In the genomic region with DNA sequence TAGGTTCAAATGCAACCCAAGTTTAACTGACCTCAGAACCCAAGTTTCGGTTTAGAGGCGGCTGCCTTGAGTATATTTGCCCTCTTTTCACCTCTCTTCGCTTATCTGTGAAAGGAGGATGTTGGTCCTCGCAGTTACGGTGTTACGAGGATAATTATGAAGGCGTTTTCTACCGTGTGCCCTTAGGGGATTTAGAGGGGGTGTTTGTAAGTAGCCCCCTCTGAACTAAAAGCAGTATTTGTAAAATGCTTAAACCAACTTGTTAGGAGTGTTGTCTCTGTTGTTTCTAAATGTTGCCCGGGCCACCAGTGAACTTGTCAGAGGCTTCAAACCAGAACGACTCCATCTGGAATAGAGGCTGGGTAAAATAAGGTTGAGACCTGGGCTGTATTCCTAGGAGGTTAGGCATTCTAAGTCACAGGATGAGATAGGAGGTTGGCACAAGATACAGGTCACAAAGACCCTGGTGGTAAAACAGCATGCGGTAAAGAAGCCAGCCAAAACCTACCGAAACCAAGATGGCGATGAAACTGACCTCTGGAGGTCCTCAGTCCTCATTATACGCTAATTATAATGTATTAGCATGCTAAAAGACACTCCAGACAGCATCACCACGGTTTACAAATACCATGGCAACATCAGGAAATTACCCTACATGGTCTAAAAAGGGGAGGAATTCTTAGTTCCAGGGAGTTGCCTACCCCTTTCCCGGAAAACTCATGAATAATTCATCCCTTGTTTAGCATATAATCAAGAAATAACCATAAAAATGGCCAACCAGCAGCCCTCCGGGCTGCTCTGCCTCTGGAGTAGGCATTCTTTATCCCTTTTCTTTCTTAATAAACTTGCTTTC, we compare ENCODE assay signal across 8 cellular contexts. TPM values are rescaled to one million over a fixed set of nuclear protein-coding genes. Genes with fewer than 3 reads are reported as not detected.
DNase-seq lines count a peak whose midpoint lies in the region; ATAC-seq, FAIRE-seq and TF ChIP-seq lines count a peak whose summit lies in the region.

No MANE protein-coding gene starts in this region.

- H3K4me3 ChIP-seq in GM08714 (ENCODE audit: low read length): peak overlapping the region; percentile 71; the same call in 1 of the 2 replicates
- H3K4me3 ChIP-seq in bronchial epithelial cell (ENCODE audit: low read depth, low read length): peak overlapping the region; percentile 67

- ATAC-seq in HG03521 (IDR thresholded peaks at IDR 0.05; ENCODE audit: unreplicated experiment) (peak; percentile 23), HG03196 (IDR thresholded peaks at IDR 0.05; ENCODE audit: unreplicated experiment) (no peak)

- TF ChIP-seq CTCF in bronchial epithelial cell (IDR thresholded peaks at IDR 0.05; ENCODE audit: insufficient read depth, low read length, severe bottlenecking): no peak

- no peak for DNase-seq in bronchial epithelial cell (ENCODE audit: low read depth)
- peak; percentile 21 for DNase-seq in midbrain (lab: John Stamatoyannopoulos, UW)
- no peak for DNase-seq in effector CD4-positive, alpha-beta T cell
- DNase-seq in urothelium cell line (ENCODE audit: low spot score): no peak
- no peak for DNase-seq in EL

- H3K36me3 ChIP-seq in bronchial epithelial cell (ENCODE audit: control insufficient read depth, insufficient read depth, low read length): peaks cover 1% of the 10 kb centered on the region

- no peak for FAIRE-seq in bronchial epithelial cell (lab: Jason Lieb, UNC)
- no peak for FAIRE-seq in urothelium cell line (lab: Jason Lieb, UNC)

- no peaks in the 10 kb centered on the region for H3K27me3 ChIP-seq in bronchial epithelial cell (ENCODE audit: control insufficient read depth, insufficient read depth, low read length)

RNA-seq across cellular contexts. Expression of a gene that starts 1.0 kb away (rescaled TPM):
- total RNA-seq in bronchial epithelial cell: 1.1 and 1.8 TPM in 2 replicates

RNA-seq across cellular contexts. Expression of a gene that starts 22.8 kb away (rescaled TPM):
- total RNA-seq in bronchial epithelial cell: 0.26 TPM in 1 of 2 replicates, not detected in the other

RNA-seq across cellular contexts. Expression of a gene that starts 34.6 kb away (rescaled TPM):
- total RNA-seq in bronchial epithelial cell: 9.2 and 30.6 TPM in 2 replicates
